In genomic region chr9:84315278-84315877, GRCh38 we compare ENCODE assay signal across 8 cellular contexts. TPM values are rescaled to one million over a fixed set of nuclear protein-coding genes. Genes with fewer than 3 reads are reported as not detected.
DNase-seq lines count a peak whose midpoint lies in the region; ATAC-seq and TF ChIP-seq lines count a peak whose summit lies in the region.

No MANE protein-coding gene starts in this region.

- WGBS in mesenchymal stem cell: 3% methylated on average over 6 of the region's 8 CpGs

- H2BK15ac ChIP-seq in mesenchymal stem cell (ENCODE audit: low read depth, poor library complexity, severe bottlenecking): no peak overlapping the region

- H3K4ac ChIP-seq in mesenchymal stem cell (ENCODE audit: low read depth in 1 of 2, low read length in 2 of 2): no peak overlapping the region

- H3K9ac ChIP-seq in mesenchymal stem cell (ENCODE audit: low read length): peak overlapping the region; percentile 32

- no peak overlapping the region for H3K23ac ChIP-seq in mesenchymal stem cell (ENCODE audit: low read length in 2 of 2)

- no peak overlapping the region for H4K91ac ChIP-seq in mesenchymal stem cell (ENCODE audit: low read length)

- H2AFZ ChIP-seq in mesenchymal stem cell (ENCODE audit: low read depth, low read length): peak overlapping the region; percentile 6

- no peak overlapping the region for H2BK12ac ChIP-seq in mesenchymal stem cell (ENCODE audit: low read length in 2 of 2)

- H3K27me3 ChIP-seq in mesenchymal stem cell (ENCODE audit: control insufficient read depth in 1 of 2, insufficient read depth in 1 of 2, low read length in 2 of 2): no peaks in the 10 kb centered on the region

- H3K27ac ChIP-seq in mesenchymal stem cell (ENCODE audit: low read length, poor library complexity, severe bottlenecking): no peak overlapping the region

- H3K14ac ChIP-seq in mesenchymal stem cell (ENCODE audit: low read length in 2 of 2): no peak overlapping the region

- no peak overlapping the region for H2BK120ac ChIP-seq in mesenchymal stem cell (ENCODE audit: low read depth, low read length)

- H3K36me3 ChIP-seq in mesenchymal stem cell (ENCODE audit: control insufficient read depth in 1 of 2, insufficient read depth in 2 of 2, low read depth in 1 of 2, low read length in 2 of 2): no peaks in the 10 kb centered on the region

- TF ChIP-seq CTCF in HFF-Myc (IDR thresholded peaks at IDR 0.05; ENCODE audit: low read depth, low read length, missing control alignments): peak; percentile 74

- no peak overlapping the region for H4K8ac ChIP-seq in mesenchymal stem cell (ENCODE audit: low read length)

- DNase-seq in DMS153 (lab: John Stamatoyannopoulos, UW) (peak; percentile 46), HFF-Myc (ENCODE audit: extremely low read depth, low read depth) (peak; percentile 24), NCI-H226 (peak; percentile 28), mesenchymal stem cell (peak; percentile 67)
- DNase-seq in activated CD4-positive, alpha-beta T cell treated with anti-CD3 and anti-CD28 coated beads, Interleukin-2, amount 50 U/mL, for 1 hour: peak; percentile 41
- DNase-seq in effector CD4-positive, alpha-beta T cell: peak; percentile 30
- DNase-seq in stimulated activated CD8-positive, alpha-beta memory T cell treated with anti-CD3 and anti-CD28 coated beads, Interleukin-4, amount 100 ng/mL, for 48 hours: peak; percentile 65

- no peak overlapping the region for H2BK5ac ChIP-seq in mesenchymal stem cell (ENCODE audit: low read depth, low read length, poor library complexity, severe bottlenecking)

- H3K4me3 ChIP-seq in HFF-Myc (replicated peaks; ENCODE audit: low read depth, low read length): no peak overlapping the region
- no peak overlapping the region for H3K4me3 ChIP-seq in mesenchymal stem cell (ENCODE audit: insufficient read depth in 1 of 2, low read depth in 1 of 2, low read length in 2 of 2)

- no peak overlapping the region for H3K4me2 ChIP-seq in mesenchymal stem cell (ENCODE audit: low read length, poor library complexity, severe bottlenecking)

- no peak overlapping the region for H3K18ac ChIP-seq in mesenchymal stem cell (ENCODE audit: low read depth in 1 of 2, low read length in 2 of 2)

- H2AK5ac ChIP-seq in mesenchymal stem cell (ENCODE audit: low read length, severe bottlenecking): no peak overlapping the region

- no peaks in the 10 kb centered on the region for H3K9me3 ChIP-seq in mesenchymal stem cell (ENCODE audit: control insufficient read depth, low read length)

- H3K79me1 ChIP-seq in mesenchymal stem cell (replicated peaks; ENCODE audit: low read length, poor library complexity, severe bottlenecking): no peaks in the 10 kb centered on the region

- no peaks in the 10 kb centered on the region for H3K4me1 ChIP-seq in mesenchymal stem cell (ENCODE audit: control insufficient read depth, insufficient read depth, low read depth, low read length)

- ATAC-seq in GM19035 (IDR thresholded peaks at IDR 0.05; ENCODE audit: unreplicated experiment): no peak

RNA-seq across cellular contexts. Expression of gene SLC28A3, which starts 25.2 kb away (rescaled TPM):
- polyA plus RNA-seq in mesenchymal stem cell (2013, experiment 1 of 2): 0.33 TPM
- polyA plus RNA-seq in mesenchymal stem cell (2013, experiment 2 of 2): 0.30 TPM
